ENCODE assay signal across 20 cellular contexts in genomic region chrX:6821730-6822129, GRCh38.
"Had no signal": no experiment of that assay in that cellular context is flagged by ENCODE, and none has a peak within 500 bp of the region (broad histone marks: within the 10 kb centered on the region; RNA-seq: fewer than 3 reads in every experiment).

No MANE protein-coding gene starts in this region.

- H3K4me3 Mint-ChIP-seq: mesothelial cell of epicardium; naive thymus-derived CD4-positive, alpha-beta T cell; natural killer cell treated with Interleukin-12 subunit alpha and Interleukin-12 subunit beta and Interleukin-15 and Interleukin-18, amount 100 ng/mL, for 72 hours; stimulated activated memory B cell treated with anti-CD40 and anti-IgM and Interleukin-4, amounts not matched to agents 10 μg/mL and 1 μg/mL and 100 μg/mL, for 72 hours; stimulated activated naive CD8-positive, alpha-beta T cell treated with anti-CD3 and anti-CD28 coated beads, Interleukin-15, amount 100 ng/mL, for 72 hours; type B pancreatic cell had no signal

- H3K27ac Mint-ChIP-seq: mesothelial cell of epicardium; naive thymus-derived CD4-positive, alpha-beta T cell; natural killer cell treated with Interleukin-12 subunit alpha and Interleukin-12 subunit beta and Interleukin-15 and Interleukin-18, amount 100 ng/mL, for 72 hours; progenitor cell of endocrine pancreas; stimulated activated memory B cell treated with anti-CD40 and anti-IgM and Interleukin-4, amounts not matched to agents 10 μg/mL and 1 μg/mL and 100 μg/mL, for 72 hours; stimulated activated naive CD8-positive, alpha-beta T cell treated with anti-CD3 and anti-CD28 coated beads, Interleukin-15, amount 100 ng/mL, for 72 hours; type B pancreatic cell had no signal

- ATAC-seq: naive thymus-derived CD4-positive, alpha-beta T cell; natural killer cell treated with Interleukin-12 subunit alpha and Interleukin-12 subunit beta and Interleukin-15 and Interleukin-18, amount 100 ng/mL, for 72 hours; right lobe of liver; stimulated activated memory B cell treated with anti-CD40 and anti-IgM and Interleukin-4, amounts not matched to agents 10 μg/mL and 1 μg/mL and 100 μg/mL, for 72 hours; stimulated activated naive CD8-positive, alpha-beta T cell treated with anti-CD3 and anti-CD28 coated beads, Interleukin-15, amount 100 ng/mL, for 72 hours had no signal

- H3K27me3 Mint-ChIP-seq: naive thymus-derived CD4-positive, alpha-beta T cell; natural killer cell treated with Interleukin-12 subunit alpha and Interleukin-12 subunit beta and Interleukin-15 and Interleukin-18, amount 100 ng/mL, for 72 hours; progenitor cell of endocrine pancreas; stimulated activated memory B cell treated with anti-CD40 and anti-IgM and Interleukin-4, amounts not matched to agents 10 μg/mL and 1 μg/mL and 100 μg/mL, for 72 hours; stimulated activated naive CD8-positive, alpha-beta T cell treated with anti-CD3 and anti-CD28 coated beads, Interleukin-15, amount 100 ng/mL, for 72 hours; type B pancreatic cell had no signal

- DNase-seq: hippocampal formation; left ventricle myocardium inferior; mesendoderm; naive thymus-derived CD4-positive, alpha-beta T cell; ovary; right lobe of liver; stimulated activated CD4-positive, alpha-beta T cell treated with anti-CD3 and anti-CD28 coated beads, Interleukin-1b, Interleukin-23, amount 100 ng/mL, for 48 hours; stimulated activated CD4-positive, alpha-beta T cell treated with anti-CD3 and anti-CD28 coated beads, Interleukin-2, amount 100 ng/mL, for 48 hours; stimulated activated CD4-positive, alpha-beta T cell treated with anti-CD3 and anti-CD28 coated beads, Interleukin-4, amount 100 ng/mL, for 4 hours; stimulated activated CD8-positive, alpha-beta memory T cell treated with anti-CD3 and anti-CD28 coated beads, Interleukin-4, amount 100 ng/mL, for 48 hours; stimulated activated naive CD4-positive, alpha-beta T cell treated with Interleukin-2 at 50 U/mL for 16 hours; stimulated activated naive CD8-positive, alpha-beta T cell treated with anti-CD3 and anti-CD28 coated beads, Interleukin-15, amount 100 ng/mL, for 72 hours; substantia nigra; uterus had no signal

- H3K36me3 Mint-ChIP-seq: mesothelial cell of epicardium; naive thymus-derived CD4-positive, alpha-beta T cell; natural killer cell treated with Interleukin-12 subunit alpha and Interleukin-12 subunit beta and Interleukin-15 and Interleukin-18, amount 100 ng/mL, for 72 hours; stimulated activated memory B cell treated with anti-CD40 and anti-IgM and Interleukin-4, amounts not matched to agents 10 μg/mL and 1 μg/mL and 100 μg/mL, for 72 hours; type B pancreatic cell had no signal

- H3K9me3 Mint-ChIP-seq: mesothelial cell of epicardium; stimulated activated memory B cell treated with anti-CD40 and anti-IgM and Interleukin-4, amounts not matched to agents 10 μg/mL and 1 μg/mL and 100 μg/mL, for 72 hours; stimulated activated naive CD8-positive, alpha-beta T cell treated with anti-CD3 and anti-CD28 coated beads, Interleukin-15, amount 100 ng/mL, for 72 hours; type B pancreatic cell had no signal

- H3K4me1 Mint-ChIP-seq: mesothelial cell of epicardium; naive thymus-derived CD4-positive, alpha-beta T cell; stimulated activated memory B cell treated with anti-CD40 and anti-IgM and Interleukin-4, amounts not matched to agents 10 μg/mL and 1 μg/mL and 100 μg/mL, for 72 hours; stimulated activated naive CD8-positive, alpha-beta T cell treated with anti-CD3 and anti-CD28 coated beads, Interleukin-15, amount 100 ng/mL, for 72 hours had no signal

- FAIRE-seq: keratinocyte had no signal
